In the genomic region with DNA sequence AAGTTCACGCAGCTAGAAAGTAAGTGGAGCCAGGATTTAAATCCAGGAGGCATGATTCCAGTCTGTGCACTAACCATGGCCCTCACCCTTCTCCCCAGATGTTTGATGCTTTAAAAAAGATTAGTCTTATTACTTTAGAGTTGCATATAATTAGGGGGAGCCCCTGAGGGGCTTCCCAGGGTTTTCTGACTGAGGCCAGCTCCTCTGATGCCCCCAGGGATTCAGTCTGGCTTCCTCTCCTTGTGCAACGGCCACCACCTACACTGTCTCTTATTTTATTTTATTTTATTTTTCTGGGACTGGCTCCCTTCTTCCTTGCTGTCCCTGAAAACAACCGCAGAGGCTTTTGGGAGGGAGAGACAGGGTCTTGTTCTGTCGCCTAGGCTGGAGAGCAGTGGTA, we compare ENCODE assay signal across 32 cellular contexts. TPM values are rescaled to one million over a fixed set of nuclear protein-coding genes. Genes with fewer than 3 reads are reported as not detected.
"Had no signal": no experiment of that assay in that cellular context is flagged by ENCODE, and none has a peak within 500 bp of the region (broad histone marks: within the 10 kb centered on the region; RNA-seq: fewer than 3 reads in every experiment).

No MANE protein-coding gene starts in this region.

- H3K4me1 Mint-ChIP-seq: naive B cell, neural crest cell had no signal

- H3K27ac Mint-ChIP-seq: dendritic cell treated with granulocyte-macrophage colony-stimulating factor and Interleukin-4, amounts not matched to agents 40 ng/mL and 50 ng/mL, for 4 days; mesothelial cell of epicardium; natural killer cell treated with Interleukin-12 subunit alpha and Interleukin-12 subunit beta and Interleukin-15 and Interleukin-18, amount 100 ng/mL, for 72 hours; stimulated activated memory B cell treated with anti-CD40 and anti-IgM and Interleukin-4, amounts not matched to agents 10 μg/mL and 1 μg/mL and 100 μg/mL, for 72 hours; stimulated activated naive CD8-positive, alpha-beta T cell treated with anti-CD3 and anti-CD28 coated beads, Interleukin-15, Interleukin-2, amounts not matched to agents 100 ng/mL and 50 ng/mL, for 24 hours had no signal

- H3K4me3 Mint-ChIP-seq: dendritic cell treated with granulocyte-macrophage colony-stimulating factor and Interleukin-4, amounts not matched to agents 40 ng/mL and 50 ng/mL, for 4 days; mesothelial cell of epicardium; naive B cell; natural killer cell treated with Interleukin-12 subunit alpha and Interleukin-12 subunit beta and Interleukin-15 and Interleukin-18, amount 100 ng/mL, for 72 hours; neural crest cell; stimulated activated memory B cell treated with anti-CD40 and anti-IgM and Interleukin-4, amounts not matched to agents 10 μg/mL and 1 μg/mL and 100 μg/mL, for 72 hours; stimulated activated naive CD8-positive, alpha-beta T cell treated with anti-CD3 and anti-CD28 coated beads, Interleukin-15, Interleukin-2, amounts not matched to agents 100 ng/mL and 50 ng/mL, for 24 hours had no signal

- H3K4me1 ChIP-seq: colonic mucosa, esophagus muscularis mucosa, foreskin keratinocyte, gastroesophageal sphincter, heart left ventricle, pancreas, prostate gland, right atrium auricular region, sigmoid colon, transverse colon had no signal

- H3K9me3 ChIP-seq: colonic mucosa, esophagus muscularis mucosa, gastroesophageal sphincter, heart left ventricle, mucosa of descending colon, neutrophil, pancreas, prostate gland, right atrium auricular region, sigmoid colon, suprapubic skin, transverse colon, vagina had no signal

- DNase-seq: colonic mucosa; effector memory CD4-positive, alpha-beta T cell; foreskin keratinocyte; heart left ventricle; kidney; mesenchymal stem cell; mucosa of descending colon; naive B cell; pancreas; sigmoid colon; stimulated activated CD4-positive, alpha-beta T cell treated with anti-CD3 and anti-CD28 coated beads, Interleukin-2, amount 100 ng/mL, for 24 hours; stimulated activated CD4-positive, alpha-beta T cell treated with anti-CD3 and anti-CD28 coated beads, Interleukin-4, amount 100 ng/mL, for 24 hours; transverse colon had no signal

- H3K9me3 Mint-ChIP-seq: dendritic cell treated with granulocyte-macrophage colony-stimulating factor and Interleukin-4, amounts not matched to agents 40 ng/mL and 50 ng/mL, for 4 days; mesothelial cell of epicardium; naive B cell; natural killer cell treated with Interleukin-12 subunit alpha and Interleukin-12 subunit beta and Interleukin-15 and Interleukin-18, amount 100 ng/mL, for 72 hours; neural crest cell; stimulated activated memory B cell treated with anti-CD40 and anti-IgM and Interleukin-4, amounts not matched to agents 10 μg/mL and 1 μg/mL and 100 μg/mL, for 72 hours; stimulated activated naive CD8-positive, alpha-beta T cell treated with anti-CD3 and anti-CD28 coated beads, Interleukin-15, Interleukin-2, amounts not matched to agents 100 ng/mL and 50 ng/mL, for 24 hours had no signal

- H3K36me3 ChIP-seq: colonic mucosa had no signal

- H3K27me3 Mint-ChIP-seq: dendritic cell treated with granulocyte-macrophage colony-stimulating factor and Interleukin-4, amounts not matched to agents 40 ng/mL and 50 ng/mL, for 4 days; naive B cell; natural killer cell treated with Interleukin-12 subunit alpha and Interleukin-12 subunit beta and Interleukin-15 and Interleukin-18, amount 100 ng/mL, for 72 hours; stimulated activated memory B cell treated with anti-CD40 and anti-IgM and Interleukin-4, amounts not matched to agents 10 μg/mL and 1 μg/mL and 100 μg/mL, for 72 hours; stimulated activated naive CD8-positive, alpha-beta T cell treated with anti-CD3 and anti-CD28 coated beads, Interleukin-15, Interleukin-2, amounts not matched to agents 100 ng/mL and 50 ng/mL, for 24 hours had no signal

- H3K27me3 ChIP-seq: colonic mucosa, esophagus muscularis mucosa, foreskin keratinocyte, gastroesophageal sphincter, heart left ventricle, hepatocyte, neutrophil, pancreas, right atrium auricular region, sigmoid colon, suprapubic skin, transverse colon, vagina had no signal

- H3K27ac ChIP-seq: colonic mucosa, esophagus muscularis mucosa, foreskin keratinocyte, gastroesophageal sphincter, heart left ventricle, hepatocyte, neutrophil, pancreas, prostate gland, right atrium auricular region, sigmoid colon, suprapubic skin, transverse colon, vagina had no signal

- H3K4me3 ChIP-seq: colonic mucosa, esophagus muscularis mucosa, gastroesophageal sphincter, heart left ventricle, hepatocyte, mucosa of descending colon, pancreas, prostate gland, right atrium auricular region, sigmoid colon, suprapubic skin, transverse colon, vagina had no signal

RNA-seq across cellular contexts. Expression of a gene that starts 24.1 kb away (rescaled TPM):
- total RNA-seq: endothelial cell of umbilical vein; epithelial cell of proximal tubule; fibroblast of lung; foreskin keratinocyte; lung microvascular endothelial cell; natural killer cell treated with Interleukin-12 subunit alpha and Interleukin-12 subunit beta and Interleukin-15 and Interleukin-18, amount 100 ng/mL, for 72 hours; right atrium auricular region; skeletal muscle tissue had no signal
